2 cellular contexts compared by ENCODE assay signal in the genomic region with DNA sequence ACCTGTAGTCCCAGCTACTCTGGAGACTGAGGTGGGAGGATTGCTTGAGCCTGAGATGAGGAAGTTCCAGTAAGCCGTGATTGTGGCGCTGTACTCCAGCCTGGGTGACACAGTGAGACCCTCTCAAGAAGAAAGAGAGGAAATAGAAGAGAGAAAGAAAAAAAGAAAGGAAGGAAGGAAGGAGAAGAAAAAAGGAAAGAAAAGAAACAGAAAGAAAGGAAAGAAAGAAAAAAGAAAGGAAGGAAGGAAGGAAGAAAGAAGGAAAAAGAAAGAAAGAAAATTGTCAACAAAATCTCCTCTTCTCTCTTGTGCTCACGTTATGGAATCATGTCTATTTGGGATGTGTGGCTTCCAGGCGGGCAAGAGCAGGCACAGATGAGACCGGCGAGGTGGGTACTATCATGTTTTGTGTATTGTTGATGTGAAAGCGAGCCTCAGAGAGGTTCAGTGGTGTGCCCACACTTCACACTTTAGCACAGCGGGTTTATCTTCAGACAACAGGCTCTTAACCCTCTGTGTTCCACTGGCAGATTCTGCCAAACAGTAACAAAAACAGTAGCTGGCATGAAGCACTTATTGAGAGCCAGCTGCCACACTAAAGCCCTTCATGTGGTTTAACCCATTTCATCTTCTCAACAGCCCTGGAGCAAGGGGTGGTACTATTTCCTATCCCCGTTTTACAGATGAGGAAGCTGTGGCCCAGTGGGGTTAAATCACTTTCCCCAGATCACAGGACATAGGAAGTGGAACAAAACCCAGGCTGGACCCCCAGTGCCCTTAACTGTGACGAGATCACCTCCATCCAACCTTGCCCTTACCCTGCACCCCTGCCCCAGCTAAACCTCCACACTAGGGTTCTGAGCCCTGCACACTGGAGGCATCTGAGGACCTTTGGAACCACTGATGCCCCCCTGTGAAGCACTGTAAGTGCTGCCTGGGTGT.
A peak's percentile ranks its signal among the peaks of the same experiment; 100 is the strongest.
TF ChIP-seq lines count a peak whose summit lies in the region.

No MANE protein-coding gene starts in this region.

TF ChIP-seq in HEK293, 187 proteins besides CTCF, POLR2A, EP300 and RAD21:
- TF ChIP-seq ZNF366 (tag by site-specific recombination; conservative IDR thresholded peaks at IDR 0.05) (peak; percentile 93), ZNF324 (tag by site-specific recombination; IDR thresholded peaks at IDR 0.05) (no peak), PRDM10 (tag by site-specific recombination; IDR thresholded peaks at IDR 0.05) (peak; percentile 58; the same call in 1 of the 2 replicates), PRDM1 (tag by site-specific recombination; IDR thresholded peaks at IDR 0.05) (0 out of 2 replicates have a peak, but pooled peaks have one; percentile 12), ZNF600 (tag by site-specific recombination; IDR thresholded peaks at IDR 0.05) (peak; percentile 65)
TF ChIP-seq in HEK293: peak in this region for 4.

TF ChIP-seq in K562, 482 proteins besides CTCF, POLR2A, EP300 and RAD21:
- TF ChIP-seq, protein P1, sequence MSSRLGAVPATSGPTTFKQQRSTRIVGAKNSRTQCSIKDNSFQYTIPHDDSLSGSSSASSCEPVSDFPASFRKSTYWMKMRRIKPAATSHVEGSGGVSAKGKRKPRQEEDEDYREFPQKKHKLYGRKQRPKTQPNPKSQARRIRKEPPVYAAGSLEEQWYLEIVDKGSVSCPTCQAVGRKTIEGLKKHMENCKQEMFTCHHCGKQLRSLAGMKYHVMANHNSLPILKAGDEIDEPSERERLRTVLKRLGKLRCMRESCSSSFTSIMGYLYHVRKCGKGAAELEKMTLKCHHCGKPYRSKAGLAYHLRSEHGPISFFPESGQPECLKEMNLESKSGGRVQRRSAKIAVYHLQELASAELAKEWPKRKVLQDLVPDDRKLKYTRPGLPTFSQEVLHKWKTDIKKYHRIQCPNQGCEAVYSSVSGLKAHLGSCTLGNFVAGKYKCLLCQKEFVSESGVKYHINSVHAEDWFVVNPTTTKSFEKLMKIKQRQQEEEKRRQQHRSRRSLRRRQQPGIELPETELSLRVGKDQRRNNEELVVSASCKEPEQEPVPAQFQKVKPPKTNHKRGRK (tag; IDR thresholded peaks at IDR 0.05), result peak; percentile 85
- no peak for TF ChIP-seq ZC3H11A (IDR thresholded peaks at IDR 0.05; ENCODE audit: low read depth, low read length)
- TF ChIP-seq MAFG (tag; conservative IDR thresholded peaks at IDR 0.05), result no peak
- no peak for TF ChIP-seq TBL1XR1 (IDR thresholded peaks at IDR 0.05; ENCODE audit: low read length in 2 of 2)
TF ChIP-seq in K562: peak in this region for 1.
